1 cellular context compared by ENCODE assay signal in the genomic region with DNA sequence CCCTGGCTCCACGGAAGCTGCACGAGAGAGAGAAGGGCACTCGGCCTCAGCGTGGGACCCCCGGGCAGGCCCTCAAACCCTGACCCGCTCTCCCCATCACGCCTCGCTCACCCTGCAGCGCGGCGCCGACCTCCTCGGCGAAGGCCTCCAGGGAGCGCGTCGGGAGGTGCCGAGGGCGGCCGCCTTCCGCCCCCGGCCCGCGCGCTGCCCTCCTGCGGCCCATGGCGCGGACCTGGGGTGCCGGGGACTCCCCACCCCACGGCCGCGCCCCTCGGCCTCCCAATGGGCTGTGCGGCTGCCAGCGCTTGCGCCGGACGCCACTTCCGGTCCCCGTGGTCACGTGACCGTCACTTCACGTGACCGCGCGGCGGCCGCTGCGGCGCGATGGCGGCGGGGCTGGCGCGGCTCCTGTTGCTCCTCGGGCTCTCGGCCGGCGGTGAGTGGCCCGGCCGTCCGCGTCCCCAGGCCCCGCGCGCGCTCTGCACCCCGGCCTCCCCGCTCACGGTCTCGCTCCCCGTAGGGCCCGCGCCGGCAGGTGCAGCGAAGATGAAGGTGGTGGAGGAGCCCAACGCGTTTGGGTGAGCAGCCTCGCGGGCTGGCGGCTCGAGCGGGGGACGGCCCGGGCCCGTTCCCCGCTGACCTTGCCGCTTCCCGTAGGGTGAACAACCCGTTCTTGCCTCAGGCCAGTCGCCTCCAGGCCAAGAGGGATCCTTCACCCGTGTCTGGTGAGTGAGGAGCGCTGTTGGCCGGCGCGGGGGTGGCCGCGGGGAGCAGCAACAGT.
TF ChIP-seq lines count a peak whose summit lies in the region.

A gene (plus strand): TSS at position 350 of the 781 bp plus-strand sequence. CDS start 35 bp downstream, at position 385.
A gene (minus strand): TSS at position 297 of the 781 bp plus-strand sequence. CDS start 74 bp downstream, at position 223.

TF ChIP-seq in HepG2, 621 proteins besides CTCF, POLR2A, EP300 and RAD21 (continued from another document and continues in another):
- TF ChIP-seq, protein P1, sequence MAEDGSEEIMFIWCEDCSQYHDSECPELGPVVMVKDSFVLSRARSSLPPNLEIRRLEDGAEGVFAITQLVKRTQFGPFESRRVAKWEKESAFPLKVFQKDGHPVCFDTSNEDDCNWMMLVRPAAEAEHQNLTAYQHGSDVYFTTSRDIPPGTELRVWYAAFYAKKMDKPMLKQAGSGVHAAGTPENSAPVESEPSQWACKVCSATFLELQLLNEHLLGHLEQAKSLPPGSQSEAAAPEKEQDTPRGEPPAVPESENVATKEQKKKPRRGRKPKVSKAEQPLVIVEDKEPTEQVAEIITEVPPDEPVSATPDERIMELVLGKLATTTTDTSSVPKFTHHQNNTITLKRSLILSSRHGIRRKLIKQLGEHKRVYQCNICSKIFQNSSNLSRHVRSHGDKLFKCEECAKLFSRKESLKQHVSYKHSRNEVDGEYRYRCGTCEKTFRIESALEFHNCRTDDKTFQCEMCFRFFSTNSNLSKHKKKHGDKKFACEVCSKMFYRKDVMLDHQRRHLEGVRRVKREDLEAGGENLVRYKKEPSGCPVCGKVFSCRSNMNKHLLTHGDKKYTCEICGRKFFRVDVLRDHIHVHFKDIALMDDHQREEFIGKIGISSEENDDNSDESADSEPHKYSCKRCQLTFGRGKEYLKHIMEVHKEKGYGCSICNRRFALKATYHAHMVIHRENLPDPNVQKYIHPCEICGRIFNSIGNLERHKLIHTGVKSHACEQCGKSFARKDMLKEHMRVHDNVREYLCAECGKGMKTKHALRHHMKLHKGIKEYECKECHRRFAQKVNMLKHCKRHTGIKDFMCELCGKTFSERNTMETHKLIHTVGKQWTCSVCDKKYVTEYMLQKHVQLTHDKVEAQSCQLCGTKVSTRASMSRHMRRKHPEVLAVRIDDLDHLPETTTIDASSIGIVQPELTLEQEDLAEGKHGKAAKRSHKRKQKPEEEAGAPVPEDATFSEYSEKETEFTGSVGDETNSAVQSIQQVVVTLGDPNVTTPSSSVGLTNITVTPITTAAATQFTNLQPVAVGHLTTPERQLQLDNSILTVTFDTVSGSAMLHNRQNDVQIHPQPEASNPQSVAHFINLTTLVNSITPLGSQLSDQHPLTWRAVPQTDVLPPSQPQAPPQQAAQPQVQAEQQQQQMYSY (CRISPR knock-in tag; IDR thresholded peaks at IDR 0.05) = 0 out of 2 replicates have a peak, but pooled peaks have one; percentile 25
- peak; percentile 77; the same call in 1 of the 2 replicates for TF ChIP-seq KDM2A (CRISPR knock-in tag; IDR thresholded peaks at IDR 0.05; ENCODE audit: borderline replicate concordance, low read depth)
- TF ChIP-seq, protein P2, sequence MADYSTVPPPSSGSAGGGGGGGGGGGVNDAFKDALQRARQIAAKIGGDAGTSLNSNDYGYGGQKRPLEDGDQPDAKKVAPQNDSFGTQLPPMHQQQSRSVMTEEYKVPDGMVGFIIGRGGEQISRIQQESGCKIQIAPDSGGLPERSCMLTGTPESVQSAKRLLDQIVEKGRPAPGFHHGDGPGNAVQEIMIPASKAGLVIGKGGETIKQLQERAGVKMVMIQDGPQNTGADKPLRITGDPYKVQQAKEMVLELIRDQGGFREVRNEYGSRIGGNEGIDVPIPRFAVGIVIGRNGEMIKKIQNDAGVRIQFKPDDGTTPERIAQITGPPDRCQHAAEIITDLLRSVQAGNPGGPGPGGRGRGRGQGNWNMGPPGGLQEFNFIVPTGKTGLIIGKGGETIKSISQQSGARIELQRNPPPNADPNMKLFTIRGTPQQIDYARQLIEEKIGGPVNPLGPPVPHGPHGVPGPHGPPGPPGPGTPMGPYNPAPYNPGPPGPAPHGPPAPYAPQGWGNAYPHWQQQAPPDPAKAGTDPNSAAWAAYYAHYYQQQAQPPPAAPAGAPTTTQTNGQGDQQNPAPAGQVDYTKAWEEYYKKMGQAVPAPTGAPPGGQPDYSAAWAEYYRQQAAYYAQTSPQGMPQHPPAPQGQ (CRISPR knock-in tag; IDR thresholded peaks at IDR 0.05; ENCODE audit: borderline replicate concordance) = no peak
- TF ChIP-seq ZNF891 (CRISPR knock-in tag; IDR thresholded peaks at IDR 0.05) = no peak
- TF ChIP-seq CAMTA2 (CRISPR knock-in tag; IDR thresholded peaks at IDR 0.05; ENCODE audit: borderline replicate concordance) = no peak
- no peak for TF ChIP-seq ZNF660 (CRISPR knock-in tag; IDR thresholded peaks at IDR 0.05; ENCODE audit: borderline replicate concordance, low read depth)
- TF ChIP-seq ZNF768 (CRISPR knock-in tag; IDR thresholded peaks at IDR 0.05) = peak; percentile 56
- no peak for TF ChIP-seq FOSL2 (CRISPR knock-in tag; IDR thresholded peaks at IDR 0.05)
- TF ChIP-seq TCF12 (IDR thresholded peaks at IDR 0.05) = no peak
- TF ChIP-seq TCF12 (CRISPR knock-in tag; IDR thresholded peaks at IDR 0.05) = no peak
- TF ChIP-seq, protein P3, sequence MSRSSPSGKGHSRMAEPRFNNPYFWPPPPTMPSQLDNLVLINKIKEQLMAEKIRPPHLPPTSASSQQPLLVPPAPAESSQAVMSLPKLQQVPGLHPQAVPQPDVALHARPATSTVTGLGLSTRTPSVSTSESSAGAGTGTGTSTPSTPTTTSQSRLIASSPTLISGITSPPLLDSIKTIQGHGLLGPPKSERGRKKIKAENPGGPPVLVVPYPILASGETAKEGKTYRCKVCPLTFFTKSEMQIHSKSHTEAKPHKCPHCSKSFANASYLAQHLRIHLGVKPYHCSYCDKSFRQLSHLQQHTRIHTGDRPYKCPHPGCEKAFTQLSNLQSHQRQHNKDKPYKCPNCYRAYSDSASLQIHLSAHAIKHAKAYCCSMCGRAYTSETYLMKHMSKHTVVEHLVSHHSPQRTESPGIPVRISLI (CRISPR knock-in tag; IDR thresholded peaks at IDR 0.05; ENCODE audit: borderline replicate concordance) = no peak
- peak; percentile 98 for TF ChIP-seq KAT8 (CRISPR knock-in tag; IDR thresholded peaks at IDR 0.05)
- TF ChIP-seq SYNCRIP (IDR thresholded peaks at IDR 0.05; ENCODE audit: insufficient read depth, low read depth, low read length) = no peak
- TF ChIP-seq HCFC1 (IDR thresholded peaks at IDR 0.05; ENCODE audit: low read depth, low read length) = peak; percentile 75
- TF ChIP-seq SIN3B (IDR thresholded peaks at IDR 0.05; ENCODE audit: low read length) = peak; percentile 100
- peak; percentile 87 for TF ChIP-seq MEIS2 (CRISPR knock-in tag; IDR thresholded peaks at IDR 0.05)
- TF ChIP-seq DR1 (CRISPR knock-in tag; IDR thresholded peaks at IDR 0.05) = no peak; the same call in 1 of the 2 replicates
- TF ChIP-seq, protein P4, sequence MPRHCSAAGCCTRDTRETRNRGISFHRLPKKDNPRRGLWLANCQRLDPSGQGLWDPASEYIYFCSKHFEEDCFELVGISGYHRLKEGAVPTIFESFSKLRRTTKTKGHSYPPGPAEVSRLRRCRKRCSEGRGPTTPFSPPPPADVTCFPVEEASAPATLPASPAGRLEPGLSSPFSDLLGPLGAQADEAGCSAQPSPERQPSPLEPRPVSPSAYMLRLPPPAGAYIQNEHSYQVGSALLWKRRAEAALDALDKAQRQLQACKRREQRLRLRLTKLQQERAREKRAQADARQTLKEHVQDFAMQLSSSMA (CRISPR knock-in tag; IDR thresholded peaks at IDR 0.05) = no peak
- TF ChIP-seq ZBTB3 (CRISPR knock-in tag; IDR thresholded peaks at IDR 0.05; ENCODE audit: borderline replicate concordance, low read depth) = no peak
- TF ChIP-seq, protein P5, sequence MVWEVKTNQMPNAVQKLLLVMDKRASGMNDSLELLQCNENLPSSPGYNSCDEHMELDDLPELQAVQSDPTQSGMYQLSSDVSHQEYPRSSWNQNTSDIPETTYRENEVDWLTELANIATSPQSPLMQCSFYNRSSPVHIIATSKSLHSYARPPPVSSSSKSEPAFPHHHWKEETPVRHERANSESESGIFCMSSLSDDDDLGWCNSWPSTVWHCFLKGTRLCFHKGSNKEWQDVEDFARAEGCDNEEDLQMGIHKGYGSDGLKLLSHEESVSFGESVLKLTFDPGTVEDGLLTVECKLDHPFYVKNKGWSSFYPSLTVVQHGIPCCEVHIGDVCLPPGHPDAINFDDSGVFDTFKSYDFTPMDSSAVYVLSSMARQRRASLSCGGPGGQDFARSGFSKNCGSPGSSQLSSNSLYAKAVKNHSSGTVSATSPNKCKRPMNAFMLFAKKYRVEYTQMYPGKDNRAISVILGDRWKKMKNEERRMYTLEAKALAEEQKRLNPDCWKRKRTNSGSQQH (CRISPR knock-in tag; IDR thresholded peaks at IDR 0.05; ENCODE audit: low read depth) = peak; percentile 94; the same call in 1 of the 2 replicates
- TF ChIP-seq ZNF557 (CRISPR knock-in tag; IDR thresholded peaks at IDR 0.05) = no peak
- TF ChIP-seq, protein P6, sequence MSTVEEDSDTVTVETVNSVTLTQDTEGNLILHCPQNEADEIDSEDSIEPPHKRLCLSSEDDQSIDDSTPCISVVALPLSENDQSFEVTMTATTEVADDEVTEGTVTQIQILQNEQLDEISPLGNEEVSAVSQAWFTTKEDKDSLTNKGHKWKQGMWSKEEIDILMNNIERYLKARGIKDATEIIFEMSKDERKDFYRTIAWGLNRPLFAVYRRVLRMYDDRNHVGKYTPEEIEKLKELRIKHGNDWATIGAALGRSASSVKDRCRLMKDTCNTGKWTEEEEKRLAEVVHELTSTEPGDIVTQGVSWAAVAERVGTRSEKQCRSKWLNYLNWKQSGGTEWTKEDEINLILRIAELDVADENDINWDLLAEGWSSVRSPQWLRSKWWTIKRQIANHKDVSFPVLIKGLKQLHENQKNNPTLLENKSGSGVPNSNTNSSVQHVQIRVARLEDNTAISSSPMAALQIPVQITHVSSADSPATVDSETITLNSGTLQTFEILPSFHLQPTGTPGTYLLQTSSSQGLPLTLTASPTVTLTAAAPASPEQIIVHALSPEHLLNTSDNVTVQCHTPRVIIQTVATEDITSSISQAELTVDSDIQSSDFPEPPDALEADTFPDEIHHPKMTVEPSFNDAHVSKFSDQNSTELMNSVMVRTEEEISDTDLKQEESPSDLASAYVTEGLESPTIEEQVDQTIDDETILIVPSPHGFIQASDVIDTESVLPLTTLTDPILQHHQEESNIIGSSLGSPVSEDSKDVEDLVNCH (CRISPR knock-in tag; IDR thresholded peaks at IDR 0.05) = no peak
- peak; percentile 99 for TF ChIP-seq HDAC1 (CRISPR knock-in tag; IDR thresholded peaks at IDR 0.05)
- no peak for TF ChIP-seq POLR2AphosphoS2 (IDR thresholded peaks at IDR 0.05; ENCODE audit: low read depth, low read length)
- TF ChIP-seq, protein P7, sequence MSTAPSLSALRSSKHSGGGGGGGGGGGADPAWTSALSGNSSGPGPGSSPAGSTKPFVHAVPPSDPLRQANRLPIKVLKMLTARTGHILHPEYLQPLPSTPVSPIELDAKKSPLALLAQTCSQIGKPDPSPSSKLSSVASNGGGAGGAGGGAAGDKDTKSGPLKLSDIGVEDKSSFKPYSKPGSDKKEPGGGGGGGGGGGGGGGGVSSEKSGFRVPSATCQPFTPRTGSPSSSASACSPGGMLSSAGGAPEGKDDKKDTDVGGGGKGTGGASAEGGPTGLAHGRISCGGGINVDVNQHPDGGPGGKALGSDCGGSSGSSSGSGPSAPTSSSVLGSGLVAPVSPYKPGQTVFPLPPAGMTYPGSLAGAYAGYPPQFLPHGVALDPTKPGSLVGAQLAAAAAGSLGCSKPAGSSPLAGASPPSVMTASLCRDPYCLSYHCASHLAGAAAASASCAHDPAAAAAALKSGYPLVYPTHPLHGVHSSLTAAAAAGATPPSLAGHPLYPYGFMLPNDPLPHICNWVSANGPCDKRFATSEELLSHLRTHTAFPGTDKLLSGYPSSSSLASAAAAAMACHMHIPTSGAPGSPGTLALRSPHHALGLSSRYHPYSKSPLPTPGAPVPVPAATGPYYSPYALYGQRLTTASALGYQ (CRISPR knock-in tag; IDR thresholded peaks at IDR 0.05) = peak; percentile 71; the same call in 1 of the 2 replicates
- TF ChIP-seq TBL1XR1 (IDR thresholded peaks at IDR 0.05; ENCODE audit: borderline replicate concordance, low read length, partially characterized antibody) = peak; percentile 76
- TF ChIP-seq, protein P8, sequence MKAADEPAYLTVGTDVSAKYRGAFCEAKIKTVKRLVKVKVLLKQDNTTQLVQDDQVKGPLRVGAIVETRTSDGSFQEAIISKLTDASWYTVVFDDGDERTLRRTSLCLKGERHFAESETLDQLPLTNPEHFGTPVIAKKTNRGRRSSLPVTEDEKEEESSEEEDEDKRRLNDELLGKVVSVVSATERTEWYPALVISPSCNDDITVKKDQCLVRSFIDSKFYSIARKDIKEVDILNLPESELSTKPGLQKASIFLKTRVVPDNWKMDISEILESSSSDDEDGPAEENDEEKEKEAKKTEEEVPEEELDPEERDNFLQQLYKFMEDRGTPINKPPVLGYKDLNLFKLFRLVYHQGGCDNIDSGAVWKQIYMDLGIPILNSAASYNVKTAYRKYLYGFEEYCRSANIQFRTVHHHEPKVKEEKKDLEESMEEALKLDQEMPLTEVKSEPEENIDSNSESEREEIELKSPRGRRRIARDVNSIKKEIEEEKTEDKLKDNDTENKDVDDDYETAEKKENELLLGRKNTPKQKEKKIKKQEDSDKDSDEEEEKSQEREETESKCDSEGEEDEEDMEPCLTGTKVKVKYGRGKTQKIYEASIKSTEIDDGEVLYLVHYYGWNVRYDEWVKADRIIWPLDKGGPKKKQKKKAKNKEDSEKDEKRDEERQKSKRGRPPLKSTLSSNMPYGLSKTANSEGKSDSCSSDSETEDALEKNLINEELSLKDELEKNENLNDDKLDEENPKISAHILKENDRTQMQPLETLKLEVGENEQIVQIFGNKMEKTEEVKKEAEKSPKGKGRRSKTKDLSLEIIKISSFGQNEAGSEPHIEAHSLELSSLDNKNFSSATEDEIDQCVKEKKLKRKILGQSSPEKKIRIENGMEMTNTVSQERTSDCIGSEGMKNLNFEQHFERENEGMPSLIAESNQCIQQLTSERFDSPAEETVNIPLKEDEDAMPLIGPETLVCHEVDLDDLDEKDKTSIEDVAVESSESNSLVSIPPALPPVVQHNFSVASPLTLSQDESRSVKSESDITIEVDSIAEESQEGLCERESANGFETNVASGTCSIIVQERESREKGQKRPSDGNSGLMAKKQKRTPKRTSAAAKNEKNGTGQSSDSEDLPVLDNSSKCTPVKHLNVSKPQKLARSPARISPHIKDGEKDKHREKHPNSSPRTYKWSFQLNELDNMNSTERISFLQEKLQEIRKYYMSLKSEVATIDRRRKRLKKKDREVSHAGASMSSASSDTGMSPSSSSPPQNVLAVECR (CRISPR knock-in tag; IDR thresholded peaks at IDR 0.05; ENCODE audit: borderline replicate concordance) = peak; percentile 97
- no peak for TF ChIP-seq NFIB (CRISPR knock-in tag; IDR thresholded peaks at IDR 0.05; ENCODE audit: borderline replicate concordance)
- TF ChIP-seq ZNF446 (CRISPR knock-in tag; IDR thresholded peaks at IDR 0.05) = peak; percentile 28; the same call in 1 of the 2 replicates
- no peak for TF ChIP-seq ZNF781 (CRISPR knock-in tag; IDR thresholded peaks at IDR 0.05; ENCODE audit: borderline replicate concordance, not compliant biosample characterization)
- no peak for TF ChIP-seq IKZF1 (IDR thresholded peaks at IDR 0.05)
- TF ChIP-seq ZNF878 (CRISPR knock-in tag; IDR thresholded peaks at IDR 0.05) = no peak
